Comparison of ENCODE assay signal across 1 cellular context in genomic region chr1:235128453-235129328, GRCh38.
TF ChIP-seq lines count a peak whose summit lies in the region.

Gene TOMM20 (minus strand): TSS chr1:235128837. CDS start chr1:235128715, 122 bp downstream.

TF ChIP-seq in SK-N-SH, 30 proteins besides CTCF, POLR2A, EP300 and RAD21 (continued from another document):
- TF ChIP-seq, protein P1, sequence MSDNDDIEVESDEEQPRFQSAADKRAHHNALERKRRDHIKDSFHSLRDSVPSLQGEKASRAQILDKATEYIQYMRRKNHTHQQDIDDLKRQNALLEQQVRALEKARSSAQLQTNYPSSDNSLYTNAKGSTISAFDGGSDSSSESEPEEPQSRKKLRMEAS (IDR thresholded peaks at IDR 0.05; ENCODE audit: low read depth), result peak; percentile 98
- TF ChIP-seq, protein P2, sequence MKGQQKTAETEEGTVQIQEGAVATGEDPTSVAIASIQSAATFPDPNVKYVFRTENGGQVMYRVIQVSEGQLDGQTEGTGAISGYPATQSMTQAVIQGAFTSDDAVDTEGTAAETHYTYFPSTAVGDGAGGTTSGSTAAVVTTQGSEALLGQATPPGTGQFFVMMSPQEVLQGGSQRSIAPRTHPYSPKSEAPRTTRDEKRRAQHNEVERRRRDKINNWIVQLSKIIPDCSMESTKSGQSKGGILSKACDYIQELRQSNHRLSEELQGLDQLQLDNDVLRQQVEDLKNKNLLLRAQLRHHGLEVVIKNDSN (IDR thresholded peaks at IDR 0.05; ENCODE audit: borderline replicate concordance, low read depth), result peak; percentile 94
- no peak for TF ChIP-seq MEF2A (IDR thresholded peaks at IDR 0.05; ENCODE audit: borderline replicate concordance, low read depth)
- 0 out of 2 replicates have a peak, but pooled peaks have one; percentile 9 for TF ChIP-seq ZBTB33 (IDR thresholded peaks at IDR 0.05; ENCODE audit: borderline replicate concordance, low read depth)
- TF ChIP-seq EZH2phosphoT487 (IDR thresholded peaks at IDR 0.05; ENCODE audit: borderline replicate concordance, low read depth), result no peak
- TF ChIP-seq MXI1 (IDR thresholded peaks at IDR 0.05; ENCODE audit: low read depth, low read length), result peak; percentile 98
- no peak for TF ChIP-seq SMC3 (IDR thresholded peaks at IDR 0.05; ENCODE audit: low read depth, low read length)
- peak; percentile 94 for TF ChIP-seq POLR2AphosphoS5 (IDR thresholded peaks at IDR 0.05; ENCODE audit: low read depth, low read length)
- peak; percentile 84; the same call in 1 of the 2 replicates for TF ChIP-seq SIN3A (IDR thresholded peaks at IDR 0.05; ENCODE audit: borderline replicate concordance, low read depth, low read length)
- TF ChIP-seq NRF1 (IDR thresholded peaks at IDR 0.05; ENCODE audit: low read depth, low read length), result peak; percentile 99
- peak; percentile 65 for TF ChIP-seq CHD2 (IDR thresholded peaks at IDR 0.05; ENCODE audit: low read length, partially characterized antibody)
- no peak for TF ChIP-seq RCOR1 (IDR thresholded peaks at IDR 0.05; ENCODE audit: low read length)
- TF ChIP-seq ELF1 (IDR thresholded peaks at IDR 0.05), result peak; percentile 81
